9 cellular contexts compared by ENCODE assay signal in genomic region chr10:43255644-43256431, GRCh38. TPM values are rescaled to one million over a fixed set of nuclear protein-coding genes. Genes with fewer than 3 reads are reported as not detected.
DNase-seq lines count a peak whose midpoint lies in the region; ATAC-seq, FAIRE-seq and TF ChIP-seq lines count a peak whose summit lies in the region.
"Had no signal": no experiment of that assay in that cellular context is flagged by ENCODE, and none has a peak within 500 bp of the region (broad histone marks: within the 10 kb centered on the region; RNA-seq: fewer than 3 reads in every experiment).

No MANE protein-coding gene starts in this region.

- intact Hi-C loops in esophagus muscularis mucosa (cut with DNase I) (no loop called here), pancreas (cut with DNase I) (no loop called here), esophagus squamous epithelium (cut with DNase I) (no loop called here)

- no peak overlapping the region for H3K27ac Mint-ChIP-seq in T-helper 17 cell

- H3K27me3 ChIP-seq in esophagus muscularis mucosa, result peaks cover 0 to 12% (median 0%) of the 10 kb centered on the region in 4 donors
- H3K27me3 ChIP-seq in pancreas, result no peaks in the 10 kb centered on the region
- H3K27me3 ChIP-seq in esophagus squamous epithelium, result no peaks in the 10 kb centered on the region
- H3K27me3 ChIP-seq: ovary had no signal

- ATAC-seq in GM18861 (IDR thresholded peaks at IDR 0.05; ENCODE audit: unreplicated experiment) (peak; percentile 88), HG03378 (IDR thresholded peaks at IDR 0.05; ENCODE audit: unreplicated experiment) (peak; percentile 66), T-helper 17 cell (peak; percentile 77), pancreas (peak in 3 of 4 donors; percentile 50 to 75 (median 51))

- no peak for FAIRE-seq in pancreas (lab: Jason Lieb, UNC)

- H3K27me3 Mint-ChIP-seq in T-helper 17 cell, result no peaks in the 10 kb centered on the region

- H3K4me1 ChIP-seq in esophagus muscularis mucosa (peaks cover 0 to 18% (median 7%) of the 10 kb centered on the region in 4 donors), pancreas (no peaks in the 10 kb centered on the region), esophagus squamous epithelium (peaks cover 0 to 23% (median 0%) of the 10 kb centered on the region in 3 donors)

- TF ChIP-seq POLR2A in esophagus muscularis mucosa (IDR thresholded peaks at IDR 0.05; ENCODE audit: low read depth) (no peak), esophagus squamous epithelium (IDR thresholded peaks at IDR 0.05) (no peak)

- H3K4me1 Mint-ChIP-seq in T-helper 17 cell, result peaks cover 14% of the 10 kb centered on the region

- WGBS in esophagus muscularis mucosa, result 90% methylated on average over 6 of the region's 9 CpGs
- WGBS in pancreas, 2 donors, result 68 to 73% methylated on average over 9 of the region's 9 CpGs
- 78 to 100% methylated on average over 1 to 6 of the region's 9 CpGs for WGBS in esophagus squamous epithelium, 2 donors

- H3K36me3 ChIP-seq in esophagus muscularis mucosa (no peaks in the 10 kb centered on the region), pancreas (no peaks in the 10 kb centered on the region), esophagus squamous epithelium (no peaks in the 10 kb centered on the region)
- H3K36me3 ChIP-seq: ovary had no signal

- peak overlapping the region; percentile 41 for H3K4me3 Mint-ChIP-seq in T-helper 17 cell

- H3K27ac ChIP-seq in esophagus muscularis mucosa (replicated peaks in 1 of 4), result no peak overlapping the region
- no peak overlapping the region for H3K27ac ChIP-seq in pancreas
- no peak overlapping the region for H3K27ac ChIP-seq in esophagus squamous epithelium
- H3K27ac ChIP-seq: ovary had no signal

- no peak overlapping the region for H3K4me3 ChIP-seq in esophagus muscularis mucosa
- H3K4me3 ChIP-seq in pancreas, result no peak overlapping the region
- H3K4me3 ChIP-seq in esophagus squamous epithelium, result no peak overlapping the region
- H3K4me3 ChIP-seq: ovary had no signal

- no peaks in the 10 kb centered on the region for H3K36me3 Mint-ChIP-seq in T-helper 17 cell (ENCODE audit: low read depth)

- no peak for TF ChIP-seq EP300 in esophagus muscularis mucosa (IDR thresholded peaks at IDR 0.05)

- TF ChIP-seq CTCF in esophagus muscularis mucosa (IDR thresholded peaks at IDR 0.05) (peak in 1 of 3 experiments; percentile 24), pancreas (IDR thresholded peaks at IDR 0.05) (peak in 1 of 4 donors; percentile 11), esophagus squamous epithelium (IDR thresholded peaks at IDR 0.05) (peak in 3 of 6 experiments; percentile 10 to 42 (median 12))

- H3K9me3 ChIP-seq in T-helper 17 cell (ENCODE audit: control insufficient read depth, low read length, poor library complexity, severe bottlenecking), result no peaks in the 10 kb centered on the region
- H3K9me3 ChIP-seq in esophagus muscularis mucosa, result no peaks in the 10 kb centered on the region
- no peaks in the 10 kb centered on the region for H3K9me3 ChIP-seq in pancreas
- H3K9me3 ChIP-seq in esophagus squamous epithelium, result no peaks in the 10 kb centered on the region
- H3K9me3 ChIP-seq: ovary had no signal

- DNase-seq in COLO829 (ENCODE audit: low spot score), result peak; percentile 13
- peak in 2 of 3 donors; percentile 7 to 26 for DNase-seq in T-helper 17 cell
- peak; percentile 89 for DNase-seq in esophagus muscularis mucosa (ENCODE audit: extremely low spot score)
- peak in 3 of 6 donors; percentile 10 to 39 (median 18) for DNase-seq in pancreas
- no peak for DNase-seq in NCI-H526 treated with DMSO at 0.1 percent for 48 hours (lab: John Stamatoyannopoulos, UW)
- DNase-seq in esophagus squamous epithelium (lab: John Stamatoyannopoulos, UW), result no peak

RNA-seq across cellular contexts. Expression of gene RASGEF1A, which starts 11.0 kb away (rescaled TPM):
- total RNA-seq in T-helper 17 cell (1 to 10 TPM; 3.1 to 3.4 TPM), esophagus muscularis mucosa (1 to 10 TPM in 2 of 4 donors, under 1 TPM in 2; 0.42 to 7.1 (median 1.0) TPM), pancreas (1 to 10 TPM; 1.4 to 5.1 (median 3.1) TPM), esophagus squamous epithelium (1 to 10 TPM in 3 of 4 donors, under 1 TPM in 1; 0.83 to 3.1 (median 2.7) TPM)
- 1 to 10 TPM; 1.4 to 5.2 TPM for polyA plus RNA-seq in pancreas

Comparison
In these comparisons a context has a peak if more than half of its experiments do, and no peak if none do; other contexts are left out.
1. DNase-seq: peak in COLO829 (single experiment), T-helper 17 cell (2 of 3) and esophagus muscularis mucosa (single experiment); none in NCI-H526 treated with DMSO at 0.1 percent for 48 hours (single experiment) and esophagus squamous epithelium (single experiment).
2. Peak in every context shown above with its lines, with median percentiles within 50 percentile points of each other: ATAC-seq.